In the genomic region with DNA sequence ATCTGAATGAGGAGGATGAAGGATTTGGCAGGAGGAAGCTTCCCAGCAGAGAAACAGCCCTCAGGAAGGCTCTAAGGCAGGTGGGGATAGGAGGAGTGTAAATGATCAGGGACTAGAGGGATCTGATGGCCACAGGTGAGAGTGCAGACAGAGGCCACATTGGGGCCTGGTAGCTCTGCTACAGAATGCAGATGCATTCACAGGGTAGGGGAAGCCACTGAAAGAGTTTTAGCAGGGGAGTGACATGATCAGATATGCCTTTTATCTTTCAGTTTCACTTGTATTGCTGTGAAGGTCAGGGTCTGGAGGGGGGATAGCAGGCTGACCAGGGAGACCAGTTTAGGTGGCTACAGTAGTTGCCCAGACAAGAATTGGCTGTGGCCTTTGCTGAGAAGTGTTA, we compare ENCODE assay signal across 10 cellular contexts. TPM values are rescaled to one million over a fixed set of nuclear protein-coding genes. Genes with fewer than 3 reads are reported as not detected.
DNase-seq lines count a peak whose midpoint lies in the region; ATAC-seq lines count a peak whose summit lies in the region.
"Had no signal": no experiment of that assay in that cellular context is flagged by ENCODE, and none has a peak within 500 bp of the region (broad histone marks: within the 10 kb centered on the region; RNA-seq: fewer than 3 reads in every experiment).

No MANE protein-coding gene starts in this region.

- peak; percentile 33 for ATAC-seq in HG02678 (IDR thresholded peaks at IDR 0.05; ENCODE audit: unreplicated experiment)
- ATAC-seq in stimulated activated memory B cell treated with anti-CD40 and anti-IgM and Interleukin-4, amounts not matched to agents 10 μg/mL and 1 μg/mL and 100 μg/mL, for 72 hours, result no peak
- ATAC-seq in GM18502 (IDR thresholded peaks at IDR 0.05; ENCODE audit: poor library complexity, unreplicated experiment), result no peak

- no peaks in the 10 kb centered on the region for H3K27me3 Mint-ChIP-seq in activated naive CD4-positive, alpha-beta T cell treated with anti-CD3 and anti-CD28 coated beads for 36 hours (ENCODE audit: low read depth)
- H3K27me3 Mint-ChIP-seq in activated CD4-positive, alpha-beta memory T cell treated with anti-CD3 and anti-CD28 coated beads for 36 hours, result no peaks in the 10 kb centered on the region
- no peaks in the 10 kb centered on the region for H3K27me3 Mint-ChIP-seq in stimulated activated memory B cell treated with anti-CD40 and anti-IgM and Interleukin-4, amounts not matched to agents 10 μg/mL and 1 μg/mL and 100 μg/mL, for 72 hours

- intact Hi-C loops in activated naive CD4-positive, alpha-beta T cell treated with anti-CD3 and anti-CD28 coated beads for 36 hours (cut with micrococcal nuclease), result no loop called here
- intact Hi-C loops in activated CD4-positive, alpha-beta memory T cell treated with anti-CD3 and anti-CD28 coated beads for 36 hours (cut with micrococcal nuclease), result no loop called here

- peaks cover 41% of the 10 kb centered on the region for H3K4me1 Mint-ChIP-seq in activated naive CD4-positive, alpha-beta T cell treated with anti-CD3 and anti-CD28 coated beads for 36 hours (ENCODE audit: low read depth)
- peaks cover 43% of the 10 kb centered on the region for H3K4me1 Mint-ChIP-seq in activated CD4-positive, alpha-beta memory T cell treated with anti-CD3 and anti-CD28 coated beads for 36 hours (ENCODE audit: low read depth)
- peaks cover 61% of the 10 kb centered on the region for H3K4me1 Mint-ChIP-seq in stimulated activated memory B cell treated with anti-CD40 and anti-IgM and Interleukin-4, amounts not matched to agents 10 μg/mL and 1 μg/mL and 100 μg/mL, for 72 hours

- no peaks in the 10 kb centered on the region for H3K9me3 Mint-ChIP-seq in activated naive CD4-positive, alpha-beta T cell treated with anti-CD3 and anti-CD28 coated beads for 36 hours
- no peaks in the 10 kb centered on the region for H3K9me3 Mint-ChIP-seq in activated CD4-positive, alpha-beta memory T cell treated with anti-CD3 and anti-CD28 coated beads for 36 hours
- no peaks in the 10 kb centered on the region for H3K9me3 Mint-ChIP-seq in stimulated activated memory B cell treated with anti-CD40 and anti-IgM and Interleukin-4, amounts not matched to agents 10 μg/mL and 1 μg/mL and 100 μg/mL, for 72 hours

- H3K36me3 Mint-ChIP-seq in activated naive CD4-positive, alpha-beta T cell treated with anti-CD3 and anti-CD28 coated beads for 36 hours (ENCODE audit: low read depth), result peaks cover 3% of the 10 kb centered on the region
- peaks cover 14% of the 10 kb centered on the region for H3K36me3 Mint-ChIP-seq in activated CD4-positive, alpha-beta memory T cell treated with anti-CD3 and anti-CD28 coated beads for 36 hours
- peaks cover 18% of the 10 kb centered on the region for H3K36me3 Mint-ChIP-seq in stimulated activated memory B cell treated with anti-CD40 and anti-IgM and Interleukin-4, amounts not matched to agents 10 μg/mL and 1 μg/mL and 100 μg/mL, for 72 hours

- no peak overlapping the region for H3K4me3 Mint-ChIP-seq in activated naive CD4-positive, alpha-beta T cell treated with anti-CD3 and anti-CD28 coated beads for 36 hours
- no peak overlapping the region for H3K4me3 Mint-ChIP-seq in activated CD4-positive, alpha-beta memory T cell treated with anti-CD3 and anti-CD28 coated beads for 36 hours
- H3K4me3 Mint-ChIP-seq in stimulated activated memory B cell treated with anti-CD40 and anti-IgM and Interleukin-4, amounts not matched to agents 10 μg/mL and 1 μg/mL and 100 μg/mL, for 72 hours, result peak overlapping the region; percentile 1

- no peak for DNase-seq in activated naive CD4-positive, alpha-beta T cell treated with anti-CD3 and anti-CD28 coated beads for 36 hours
- no peak for DNase-seq in activated naive CD4-positive, alpha-beta T cell (lab: John Stamatoyannopoulos, UW)
- DNase-seq in activated CD4-positive, alpha-beta memory T cell treated with anti-CD3 and anti-CD28 coated beads for 36 hours, result no peak
- DNase-seq in NCI-H82 treated with DMSO at 0.1 percent for 48 hours (lab: John Stamatoyannopoulos, UW; ENCODE audit: unreplicated experiment) (no peak), NCI-H524 (lab: John Stamatoyannopoulos, UW) (no peak)
- DNase-seq: GOT3, NCI-H187 had no signal

- POLR2A ChIA-PET in activated CD4-positive, alpha-beta memory T cell treated with anti-CD3 and anti-CD28 coated beads for 36 hours (lab: Charles Lee), result no interaction called here

- peak overlapping the region; percentile 2 for H3K27ac Mint-ChIP-seq in activated naive CD4-positive, alpha-beta T cell treated with anti-CD3 and anti-CD28 coated beads for 36 hours
- peak overlapping the region; percentile 52 for H3K27ac Mint-ChIP-seq in activated CD4-positive, alpha-beta memory T cell treated with anti-CD3 and anti-CD28 coated beads for 36 hours
- peak overlapping the region; percentile 100 for H3K27ac Mint-ChIP-seq in stimulated activated memory B cell treated with anti-CD40 and anti-IgM and Interleukin-4, amounts not matched to agents 10 μg/mL and 1 μg/mL and 100 μg/mL, for 72 hours

- CTCF ChIA-PET in activated naive CD4-positive, alpha-beta T cell treated with anti-CD3 and anti-CD28 coated beads for 36 hours (lab: Charles Lee), result no interaction called here
- CTCF ChIA-PET in activated CD4-positive, alpha-beta memory T cell treated with anti-CD3 and anti-CD28 coated beads for 36 hours (lab: Charles Lee), result interaction anchor here (0.7 kb wide), 1 partner anchor 29 kb away, joined by 3 read pairs; no protein-coding TSS in a partner anchor

RNA-seq across cellular contexts. Expression of a gene that starts 3.0 kb away (rescaled TPM):
- 10 to 100 TPM; 19.8 to 20.9 TPM for total RNA-seq in activated naive CD4-positive, alpha-beta T cell treated with anti-CD3 and anti-CD28 coated beads for 36 hours
- total RNA-seq in activated CD4-positive, alpha-beta memory T cell treated with anti-CD3 and anti-CD28 coated beads for 36 hours, result 10 to 100 TPM; 29.6 to 30.9 TPM

RNA-seq across cellular contexts. Expression of a gene that starts 27.8 kb away (rescaled TPM):
- 10 to 100 TPM in 1 of 2 experiments, 1 to 10 TPM in 1; 9.6 to 10.5 TPM for total RNA-seq in activated naive CD4-positive, alpha-beta T cell treated with anti-CD3 and anti-CD28 coated beads for 36 hours
- total RNA-seq in activated CD4-positive, alpha-beta memory T cell treated with anti-CD3 and anti-CD28 coated beads for 36 hours, result 10 to 100 TPM in 1 of 2 experiments, 1 to 10 TPM in 1; 9.8 to 13.2 TPM

RNA-seq across cellular contexts. Expression of a gene that starts 31.4 kb away (rescaled TPM):
- total RNA-seq in activated naive CD4-positive, alpha-beta T cell treated with anti-CD3 and anti-CD28 coated beads for 36 hours, result 10 to 100 TPM; 17.6 to 21.2 TPM
- 10 to 100 TPM; 21.9 to 25.2 TPM for total RNA-seq in activated CD4-positive, alpha-beta memory T cell treated with anti-CD3 and anti-CD28 coated beads for 36 hours

Comparison
In these comparisons a context has a peak if more than half of its experiments do, and no peak if none do; other contexts are left out.
1. H3K27ac Mint-ChIP-seq: peak in every context shown above with its lines; median percentile 100 in stimulated activated memory B cell treated with anti-CD40 and anti-IgM and Interleukin-4, amounts not matched to agents 10 μg/mL and 1 μg/mL and 100 μg/mL, for 72 hours; 52 in activated CD4-positive, alpha-beta memory T cell treated with anti-CD3 and anti-CD28 coated beads for 36 hours; 2 in activated naive CD4-positive, alpha-beta T cell treated with anti-CD3 and anti-CD28 coated beads for 36 hours.